In genomic region chr9:33161011-33161588, GRCh38 we compare ENCODE assay signal across 8 cellular contexts. TPM values are rescaled to one million over a fixed set of nuclear protein-coding genes. Genes with fewer than 3 reads are reported as not detected.
DNase-seq lines count a peak whose midpoint lies in the region; ATAC-seq lines count a peak whose summit lies in the region.

No MANE protein-coding gene starts in this region.

- H3K27me3 Mint-ChIP-seq in activated naive CD4-positive, alpha-beta T cell treated with anti-CD3 and anti-CD28 coated beads for 36 hours (ENCODE audit: low read depth) = no peaks in the 10 kb centered on the region
- H3K27me3 Mint-ChIP-seq in activated naive CD8-positive, alpha-beta T cell treated with anti-CD3 and anti-CD28 coated beads, Interleukin-2, amount 50 U/mL, for 24 hours = no peaks in the 10 kb centered on the region

- H3K4me1 ChIP-seq in right cardiac atrium (ENCODE audit: control insufficient read depth, insufficient read depth, low read length) = peaks cover 57% of the 10 kb centered on the region

- H3K27ac ChIP-seq in right cardiac atrium (ENCODE audit: low read length) (peak overlapping the region; percentile 98), skin epidermis (peak overlapping the region; percentile 54 to 99 (median 93))

- peak overlapping the region; percentile 97 for H3K27ac Mint-ChIP-seq in activated naive CD4-positive, alpha-beta T cell treated with anti-CD3 and anti-CD28 coated beads for 36 hours
- H3K27ac Mint-ChIP-seq in activated naive CD8-positive, alpha-beta T cell treated with anti-CD3 and anti-CD28 coated beads, Interleukin-2, amount 50 U/mL, for 24 hours = peak overlapping the region; percentile 90

- CTCF ChIA-PET in activated naive CD4-positive, alpha-beta T cell treated with anti-CD3 and anti-CD28 coated beads for 36 hours (lab: Charles Lee) = interaction anchor here (1.2 to 3.0 kb wide), 5 partner anchors 10 to 72 kb away, joined by 3 to 10 read pairs (median 7); no protein-coding TSS in a partner anchor

- WGBS in right cardiac atrium = 27% methylated on average over 6 of the region's 6 CpGs

- H3K36me3 Mint-ChIP-seq in activated naive CD4-positive, alpha-beta T cell treated with anti-CD3 and anti-CD28 coated beads for 36 hours (ENCODE audit: low read depth) = peaks cover 8% of the 10 kb centered on the region
- H3K36me3 Mint-ChIP-seq in activated naive CD8-positive, alpha-beta T cell treated with anti-CD3 and anti-CD28 coated beads, Interleukin-2, amount 50 U/mL, for 24 hours (ENCODE audit: low read depth) = peaks cover 12% of the 10 kb centered on the region

- no peaks in the 10 kb centered on the region for H3K9me3 Mint-ChIP-seq in activated naive CD4-positive, alpha-beta T cell treated with anti-CD3 and anti-CD28 coated beads for 36 hours
- H3K9me3 Mint-ChIP-seq in activated naive CD8-positive, alpha-beta T cell treated with anti-CD3 and anti-CD28 coated beads, Interleukin-2, amount 50 U/mL, for 24 hours = no peaks in the 10 kb centered on the region

- ATAC-seq in activated naive CD8-positive, alpha-beta T cell treated with anti-CD3 and anti-CD28 coated beads, Interleukin-2, amount 50 U/mL, for 24 hours = peak; percentile 48
- ATAC-seq in right cardiac atrium = peak; percentile 20 to 44

- DNase-seq in activated naive CD4-positive, alpha-beta T cell treated with anti-CD3 and anti-CD28 coated beads for 36 hours = peak; percentile 66
- no peak for DNase-seq in activated naive CD4-positive, alpha-beta T cell (lab: John Stamatoyannopoulos, UW)
- peak; percentile 71 for DNase-seq in NOMO-1 treated with dmso at 0.1 percent for 144 hours (lab: John Stamatoyannopoulos, UW; ENCODE audit: unreplicated experiment)
- peak; percentile 60 for DNase-seq in activated naive CD8-positive, alpha-beta T cell treated with anti-CD3 and anti-CD28 coated beads, Interleukin-2, amount 50 U/mL, for 24 hours
- DNase-seq in right cardiac atrium = peak; percentile 66 to 83 (median 68)
- no peak for DNase-seq in cerebellum (ENCODE audit: low spot score)
- no peak for DNase-seq in occipital lobe (lab: John Stamatoyannopoulos, UW)

- no peaks in the 10 kb centered on the region for H3K9me3 ChIP-seq in right cardiac atrium (ENCODE audit: control insufficient read depth, low read length)

- peaks cover 85% of the 10 kb centered on the region for H3K4me1 Mint-ChIP-seq in activated naive CD4-positive, alpha-beta T cell treated with anti-CD3 and anti-CD28 coated beads for 36 hours (ENCODE audit: low read depth)
- peaks cover 90% of the 10 kb centered on the region for H3K4me1 Mint-ChIP-seq in activated naive CD8-positive, alpha-beta T cell treated with anti-CD3 and anti-CD28 coated beads, Interleukin-2, amount 50 U/mL, for 24 hours

- H3K4me3 ChIP-seq in right cardiac atrium (ENCODE audit: low read length) = no peak overlapping the region
- no peak overlapping the region for H3K4me3 ChIP-seq in skin epidermis

- peak overlapping the region; percentile 64 for H3K4me3 Mint-ChIP-seq in activated naive CD4-positive, alpha-beta T cell treated with anti-CD3 and anti-CD28 coated beads for 36 hours
- H3K4me3 Mint-ChIP-seq in activated naive CD8-positive, alpha-beta T cell treated with anti-CD3 and anti-CD28 coated beads, Interleukin-2, amount 50 U/mL, for 24 hours = peak overlapping the region; percentile 47

- no peaks in the 10 kb centered on the region for H3K27me3 ChIP-seq in right cardiac atrium (ENCODE audit: control insufficient read depth, insufficient read depth)

- intact Hi-C loops in activated naive CD4-positive, alpha-beta T cell treated with anti-CD3 and anti-CD28 coated beads for 36 hours (cut with micrococcal nuclease) = loop anchor here (2.0 to 10.0 kb wide), 2 partner anchors 18 to 884 kb away; partner anchors contain the start of gene UBAP2
- intact Hi-C loops in right cardiac atrium (cut with DNase I) = no loop called here

RNA-seq across cellular contexts. Expression of gene B4GALT1, which starts 6.0 kb away (rescaled TPM):
- total RNA-seq in activated naive CD4-positive, alpha-beta T cell treated with anti-CD3 and anti-CD28 coated beads for 36 hours = 10 to 100 TPM; 42.8 to 44.1 TPM
- total RNA-seq in right cardiac atrium (100 to 1,000 TPM in 1 of 4 donors, 10 to 100 TPM in 3; 44.0 to 137 (median 58.3) TPM), cerebellum (2.8 TPM), occipital lobe (1.2 TPM)
- 24.7 TPM for polyA plus RNA-seq in right cardiac atrium

Comparison
In these comparisons a context has a peak if more than half of its experiments do, and no peak if none do; other contexts are left out.
1. DNase-seq: peak in activated naive CD4-positive, alpha-beta T cell treated with anti-CD3 and anti-CD28 coated beads for 36 hours (single experiment), NOMO-1 treated with dmso at 0.1 percent for 144 hours (single experiment), activated naive CD8-positive, alpha-beta T cell treated with anti-CD3 and anti-CD28 coated beads, Interleukin-2, amount 50 U/mL, for 24 hours (single experiment) and right cardiac atrium (3 of 3); none in activated naive CD4-positive, alpha-beta T cell (0 of 4), cerebellum (single experiment) and occipital lobe (single experiment).
2. RNA of gene B4GALT1, which starts 6.0 kb away (total RNA-seq): 44.0 to 137 TPM in right cardiac atrium and 42.8 to 44.1 TPM in activated naive CD4-positive, alpha-beta T cell treated with anti-CD3 and anti-CD28 coated beads for 36 hours; 2.8 TPM in cerebellum (single experiment) and 1.2 TPM in occipital lobe (single experiment); every median in the first group is over 10 times any median in the second.